ENCODE assay signal across 7 cellular contexts in the genomic region with DNA sequence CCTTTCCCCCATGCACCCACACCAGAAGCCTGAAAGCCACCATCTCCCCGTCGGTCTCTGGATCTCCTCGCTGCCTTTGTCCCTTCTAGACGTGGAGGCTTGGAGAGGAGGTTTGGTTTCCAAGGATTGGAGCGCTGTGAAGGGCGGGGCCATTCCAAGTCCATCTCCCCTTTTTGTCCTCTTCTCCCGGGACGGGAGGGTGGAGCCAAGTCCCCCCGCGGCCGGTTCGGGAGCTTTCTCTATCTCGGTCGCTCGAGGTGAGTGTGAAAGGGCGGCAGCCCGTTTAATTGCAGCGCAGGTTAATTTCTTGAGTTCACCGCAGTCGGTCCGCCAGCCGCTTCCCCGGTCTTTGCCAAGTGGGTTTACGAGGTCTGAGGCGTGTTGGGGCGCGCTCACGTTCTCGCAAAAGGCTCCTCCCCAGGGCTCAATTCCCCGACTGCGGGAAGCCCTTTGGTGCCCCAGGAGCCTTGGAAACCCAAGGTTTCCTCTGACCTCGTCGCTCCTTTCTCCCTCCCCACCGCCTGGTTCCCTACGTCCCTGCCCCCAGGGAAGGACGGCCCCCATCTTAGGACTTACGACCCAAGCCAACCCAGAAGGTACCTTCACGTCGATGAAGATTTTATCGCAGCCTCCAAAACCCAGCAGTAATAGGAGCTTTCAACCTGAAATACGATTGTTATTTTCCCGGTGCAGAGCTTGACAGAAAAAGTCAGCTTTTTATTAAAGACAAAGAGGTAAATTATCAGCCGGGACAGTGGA. TPM values are rescaled to one million over a fixed set of nuclear protein-coding genes. Genes with fewer than 3 reads are reported as not detected.
A peak's percentile ranks its signal among the peaks of the same experiment; 100 is the strongest.
DNase-seq lines count a peak whose midpoint lies in the region; TF ChIP-seq lines count a peak whose summit lies in the region.

No MANE protein-coding gene starts in this region.

- H3K9me2 ChIP-seq in MM.1S (replicated peaks; ENCODE audit: insufficient read depth, low read length) = no peaks in the 10 kb centered on the region

- TF ChIP-seq CTCF in MM.1S (IDR thresholded peaks at IDR 0.05; ENCODE audit: low read length) = no peak

- H3K9me3 ChIP-seq in MM.1S (replicated peaks; ENCODE audit: insufficient read depth, low read length) = no peaks in the 10 kb centered on the region

- no peaks in the 10 kb centered on the region for H4K20me1 ChIP-seq in MM.1S (ENCODE audit: insufficient read depth, low read length)

- H3K4me2 ChIP-seq in MM.1S (ENCODE audit: low read depth, low read length) = no peak overlapping the region

- in situ Hi-C loops in G401 (cut with HindIII; ENCODE audit: low sequenced_read_pairs) = no loop called here

- no peaks in the 10 kb centered on the region; the same call in 1 of the 2 replicates for H3K27me3 ChIP-seq in MM.1S (replicated peaks; ENCODE audit: insufficient read depth, low read length)

- no peaks in the 10 kb centered on the region for H3K79me2 ChIP-seq in MM.1S (ENCODE audit: low read length)

- no peaks in the 10 kb centered on the region for H3F3A ChIP-seq in MM.1S (ENCODE audit: insufficient read depth, low read length)

- H3K27ac ChIP-seq in substantia nigra (ENCODE audit: low read depth, low read length, poor library complexity, severe bottlenecking) (peak overlapping the region; percentile 22), MM.1S (ENCODE audit: low read length) (no peak overlapping the region)

- no peak overlapping the region for H3K4me3 ChIP-seq in MM.1S (ENCODE audit: low read length)

- no peaks in the 10 kb centered on the region for H3K4me1 ChIP-seq in MM.1S (ENCODE audit: low read length)

- H3K9ac ChIP-seq in MM.1S (ENCODE audit: low read length) = no peak overlapping the region

- no peaks in the 10 kb centered on the region for H3K36me3 ChIP-seq in MM.1S (replicated peaks; ENCODE audit: insufficient read depth, low read length)

- DNase-seq in HK-2 (ENCODE audit: unreplicated experiment) = peak; percentile 30
- DNase-seq in amniotic epithelial cell (ENCODE audit: low read depth) = peak; percentile 29
- DNase-seq in iris pigment epithelial cell (ENCODE audit: low read depth) = peak; percentile 37
- DNase-seq in substantia nigra (lab: John Stamatoyannopoulos, UW) = peak in 1 of 49 donors; percentile 49
- DNase-seq in G401 (ENCODE audit: low spot score) = no peak
- no peak for DNase-seq in MM.1S
- no peak for DNase-seq in activated CD4-positive, CD25-positive, alpha-beta regulatory T cell treated with anti-CD3 and anti-CD28 coated beads, Interleukin-2, amount 50 U/mL, for 72 hours

- no peak overlapping the region for H2AFZ ChIP-seq in MM.1S (ENCODE audit: low read length)

RNA-seq across cellular contexts. Expression of gene ZNF462, which starts 2.8 kb away (rescaled TPM):
- 0.06 and 0.20 TPM in 2 replicates for total RNA-seq in G401 (2014; rRNA removed; shearing (Covaris generic))

Comparison
In these comparisons a context has a peak if more than half of its experiments do, and no peak if none do; other contexts are left out.
1. DNase-seq: peak in HK-2 (single experiment), amniotic epithelial cell (single experiment) and iris pigment epithelial cell (single experiment); none in G401 (single experiment), MM.1S (single experiment) and activated CD4-positive, CD25-positive, alpha-beta regulatory T cell treated with anti-CD3 and anti-CD28 coated beads, Interleukin-2, amount 50 U/mL, for 72 hours (single experiment).